Comparison of ENCODE assay signal across 9 cellular contexts in genomic region chr14:85531594-85532391, GRCh38. TPM values are rescaled to one million over a fixed set of nuclear protein-coding genes. Genes with fewer than 3 reads are reported as not detected.
DNase-seq lines count a peak whose midpoint lies in the region; ATAC-seq, FAIRE-seq and TF ChIP-seq lines count a peak whose summit lies in the region.
"Had no signal": no experiment of that assay in that cellular context is flagged by ENCODE, and none has a peak within 500 bp of the region (broad histone marks: within the 10 kb centered on the region; RNA-seq: fewer than 3 reads in every experiment).

No MANE protein-coding gene starts in this region.

- H3K9me3 ChIP-seq in neural cell (ENCODE audit: low read length) = no peaks in the 10 kb centered on the region

- peak; percentile 55 for TF ChIP-seq CTCF in neural cell (IDR thresholded peaks at IDR 0.05; ENCODE audit: poor library complexity, severe bottlenecking)

- peaks cover 57% of the 10 kb centered on the region for H3K27me3 ChIP-seq in neural cell (ENCODE audit: insufficient read depth, low read depth, low read length)
- H3K27me3 ChIP-seq: BLaER1 had no signal

- no peak for ATAC-seq in GM18505 (IDR thresholded peaks at IDR 0.05; ENCODE audit: unreplicated experiment)

- peak; percentile 53 for DNase-seq in NCI-H82 (lab: John Stamatoyannopoulos, UW)
- no peak for DNase-seq in NCI-H82 treated with DMSO at 0.1 percent for 48 hours (lab: John Stamatoyannopoulos, UW; ENCODE audit: unreplicated experiment)
- DNase-seq in T1000 (lab: John Stamatoyannopoulos, UW) = peak; percentile 57
- DNase-seq in frontal cortex (ENCODE audit: low spot score in 2 of 2) = peak; percentile 12 to 22
- DNase-seq in NCI-H774 (lab: John Stamatoyannopoulos, UW) = no peak
- DNase-seq in SHP77 treated with DMSO at 0.1 percent for 48 hours (lab: John Stamatoyannopoulos, UW) = no peak

- H4K20me1 ChIP-seq in neural cell (ENCODE audit: insufficient read depth) = no peaks in the 10 kb centered on the region
- H4K20me1 ChIP-seq: BLaER1 had no signal

- H3K36me3 ChIP-seq in neural cell (ENCODE audit: insufficient read depth, low read length) = no peaks in the 10 kb centered on the region
- H3K36me3 ChIP-seq: BLaER1 had no signal

- H2AFZ ChIP-seq in neural cell (ENCODE audit: low read depth, low read length) = no peak overlapping the region

- H3K4me3 ChIP-seq in neural cell (ENCODE audit: low read length) = peak overlapping the region; percentile 85
- H3K4me3 ChIP-seq: BLaER1 had no signal

- no peak for FAIRE-seq in frontal cortex (lab: Jason Lieb, UNC)

- H3K79me2 ChIP-seq in neural cell (replicated peaks; ENCODE audit: insufficient read depth, low read length) = peaks cover 8% of the 10 kb centered on the region

- H3K4me2 ChIP-seq in neural cell (ENCODE audit: low read length) = peak overlapping the region; percentile 81
- H3K4me2 ChIP-seq: BLaER1 had no signal

- H3K9ac ChIP-seq in neural cell (ENCODE audit: low read length) = peak overlapping the region; percentile 64
- H3K9ac ChIP-seq: BLaER1 had no signal

- H3F3A ChIP-seq in neural cell (ENCODE audit: insufficient read depth, low read length, poor library complexity, severe bottlenecking) = peaks cover 6% of the 10 kb centered on the region

- TF ChIP-seq EP300 in neural cell (conservative IDR thresholded peaks at IDR 0.05; ENCODE audit: poor library complexity, severe bottlenecking) = no peak

- TF ChIP-seq POLR2A in GM18505 (IDR thresholded peaks at IDR 0.05; ENCODE audit: borderline replicate concordance, extremely low read depth, insufficient read depth, insufficient read length) = no peak

- H3K9me2 ChIP-seq in neural cell (ENCODE audit: insufficient read depth, low read length) = no peaks in the 10 kb centered on the region

- no peak overlapping the region for H3K27ac ChIP-seq in neural cell (ENCODE audit: low read length)
- H3K27ac ChIP-seq: BLaER1 had no signal

- peak; percentile 71 for TF ChIP-seq RAD21 in neural cell (conservative IDR thresholded peaks at IDR 0.05)

TF ChIP-seq in neural cell, 6 proteins besides CTCF, POLR2A, EP300 and RAD21:
- TF ChIP-seq EZH2 (IDR thresholded peaks at IDR 0.05; ENCODE audit: borderline replicate concordance, insufficient read depth, low read length, poor library complexity, severe bottlenecking) = no peak
- peak; percentile 63 for TF ChIP-seq SMC3 (conservative IDR thresholded peaks at IDR 0.05; ENCODE audit: poor library complexity)
- peak; percentile 2 for TF ChIP-seq POLR2AphosphoS5 (IDR thresholded peaks at IDR 0.05)
- TF ChIP-seq MXI1 (conservative IDR thresholded peaks at IDR 0.05; ENCODE audit: poor library complexity, severe bottlenecking) = peak; percentile 57

RNA-seq across cellular contexts. Expression of gene FLRT2, which starts 1.8 kb away (rescaled TPM):
- total RNA-seq in frontal cortex = 84.0 TPM
- 3.9 and 5.1 TPM in 2 replicates for polyA plus RNA-seq in neural cell
- polyA minus RNA-seq in neural cell = 19.0 and 27.2 TPM in 2 replicates

Comparison
In these comparisons a context has a peak if more than half of its experiments do, and no peak if none do; other contexts are left out.
1. DNase-seq: peak in NCI-H82 (single experiment), T1000 (single experiment) and frontal cortex (2 of 2); none in NCI-H82 treated with DMSO at 0.1 percent for 48 hours (single experiment), NCI-H774 (single experiment) and SHP77 treated with DMSO at 0.1 percent for 48 hours (single experiment).